ENCODE assay signal across 14 cellular contexts in genomic region chr9:127929044-127929979, GRCh38. TPM values are rescaled to one million over a fixed set of nuclear protein-coding genes. Genes with fewer than 3 reads are reported as not detected.
DNase-seq lines count a peak whose midpoint lies in the region; ATAC-seq and TF ChIP-seq lines count a peak whose summit lies in the region.
"Had no signal": no experiment of that assay in that cellular context is flagged by ENCODE, and none has a peak within 500 bp of the region (broad histone marks: within the 10 kb centered on the region; RNA-seq: fewer than 3 reads in every experiment).

No MANE protein-coding gene starts in this region.

- no peak for TF ChIP-seq POLR2A in gastroesophageal sphincter (IDR thresholded peaks at IDR 0.05)

- peaks cover 0 to 1% of the 10 kb centered on the region in 2 experiments; a peak in 1 of 3 replicates for H3K36me3 ChIP-seq in HEK293 (ENCODE audit: control insufficient read depth in 2 of 2, insufficient read depth in 1 of 2, low read length in 2 of 2)
- peaks cover 0 to 12% of the 10 kb centered on the region in 2 donors for H3K36me3 ChIP-seq in gastroesophageal sphincter
- H3K36me3 ChIP-seq: thoracic aorta had no signal

- no peaks in the 10 kb centered on the region for H3K9me3 ChIP-seq in HEK293 (ENCODE audit: control insufficient read depth, insufficient read depth, low read depth, low read length)
- H3K9me3 ChIP-seq in gastroesophageal sphincter, result no peaks in the 10 kb centered on the region
- H3K9me3 ChIP-seq: spleen, thoracic aorta had no signal

- H3K27me3 ChIP-seq in gastroesophageal sphincter, result peaks cover 60% of the 10 kb centered on the region

- peaks cover 12% of the 10 kb centered on the region for H3K36me3 Mint-ChIP-seq in T-helper 2 cell treated with Interferon-gamma antibody and Interleukin-4, amounts not matched to agents 5 μg/mL and 100 μg/mL, for 36 hours (ENCODE audit: low read depth)
- H3K36me3 Mint-ChIP-seq in activated naive CD8-positive, alpha-beta T cell treated with anti-CD3 and anti-CD28 coated beads, Interleukin-2, amount 50 U/mL, for 24 hours (ENCODE audit: low read depth), result peaks cover 3% of the 10 kb centered on the region
- no peaks in the 10 kb centered on the region for H3K36me3 Mint-ChIP-seq in natural killer cell treated with Interleukin-12 subunit alpha and Interleukin-12 subunit beta and Interleukin-15 and Interleukin-18, amount 100 ng/mL, for 72 hours

- peak overlapping the region; percentile 69 for H3K4me3 Mint-ChIP-seq in T-helper 2 cell treated with Interferon-gamma antibody and Interleukin-4, amounts not matched to agents 5 μg/mL and 100 μg/mL, for 36 hours
- H3K4me3 Mint-ChIP-seq in activated naive CD8-positive, alpha-beta T cell treated with anti-CD3 and anti-CD28 coated beads, Interleukin-2, amount 50 U/mL, for 24 hours, result peak overlapping the region; percentile 53
- H3K4me3 Mint-ChIP-seq in natural killer cell treated with Interleukin-12 subunit alpha and Interleukin-12 subunit beta and Interleukin-15 and Interleukin-18, amount 100 ng/mL, for 72 hours, result peak overlapping the region; percentile 45

- H3K27ac ChIP-seq in HEK293 (ENCODE audit: extremely low read depth, low read depth, low read length) (no peak overlapping the region), gastroesophageal sphincter (no peak overlapping the region)
- H3K27ac ChIP-seq: spleen, thoracic aorta had no signal

- peak overlapping the region; percentile 13 for H3K27ac Mint-ChIP-seq in T-helper 2 cell treated with Interferon-gamma antibody and Interleukin-4, amounts not matched to agents 5 μg/mL and 100 μg/mL, for 36 hours
- peak overlapping the region; percentile 52 for H3K27ac Mint-ChIP-seq in activated naive CD8-positive, alpha-beta T cell treated with anti-CD3 and anti-CD28 coated beads, Interleukin-2, amount 50 U/mL, for 24 hours
- no peak overlapping the region for H3K27ac Mint-ChIP-seq in natural killer cell treated with Interleukin-12 subunit alpha and Interleukin-12 subunit beta and Interleukin-15 and Interleukin-18, amount 100 ng/mL, for 72 hours

- WGBS in gastroesophageal sphincter (ENCODE audit: low coverage in 1 of 2), 2 donors, result 40 to 49% methylated on average over 1 to 5 of the region's 17 CpGs

- TF ChIP-seq CTCF in HEK293 (tag by site-specific recombination; IDR thresholded peaks at IDR 0.05), result no peak
- TF ChIP-seq CTCF in gastroesophageal sphincter (IDR thresholded peaks at IDR 0.05), result no peak

- CTCF ChIA-PET in HEK293 (lab: Yijun Ruan, JAX), result interaction anchor here (0.5 to 3.3 kb wide), 9 partner anchors 8 to 1444 kb away, joined by 3 to 24 read pairs (median 7); no protein-coding TSS in a partner anchor

- H3K4me3 ChIP-seq in HEK293 (ENCODE audit: low read depth, low read length), result no peak overlapping the region
- no peak overlapping the region for H3K4me3 ChIP-seq in gastroesophageal sphincter

- POLR2A ChIA-PET in HEK293 (lab: Yijun Ruan, JAX), result interaction anchor here (0.7 to 2.0 kb wide), 4 partner anchors 8 to 138 kb away, joined by 3 to 5 read pairs (median 4); partner anchors contain the start of genes DPM2, NAIF1 and ST6GALNAC4

- no peaks in the 10 kb centered on the region for H3K9me3 Mint-ChIP-seq in T-helper 2 cell treated with Interferon-gamma antibody and Interleukin-4, amounts not matched to agents 5 μg/mL and 100 μg/mL, for 36 hours
- no peaks in the 10 kb centered on the region for H3K9me3 Mint-ChIP-seq in activated naive CD8-positive, alpha-beta T cell treated with anti-CD3 and anti-CD28 coated beads, Interleukin-2, amount 50 U/mL, for 24 hours
- no peaks in the 10 kb centered on the region for H3K9me3 Mint-ChIP-seq in natural killer cell treated with Interleukin-12 subunit alpha and Interleukin-12 subunit beta and Interleukin-15 and Interleukin-18, amount 100 ng/mL, for 72 hours

- peaks cover 23% of the 10 kb centered on the region for H3K4me1 Mint-ChIP-seq in T-helper 2 cell treated with Interferon-gamma antibody and Interleukin-4, amounts not matched to agents 5 μg/mL and 100 μg/mL, for 36 hours (ENCODE audit: low read depth)
- peaks cover 29% of the 10 kb centered on the region for H3K4me1 Mint-ChIP-seq in activated naive CD8-positive, alpha-beta T cell treated with anti-CD3 and anti-CD28 coated beads, Interleukin-2, amount 50 U/mL, for 24 hours
- H3K4me1 Mint-ChIP-seq in natural killer cell treated with Interleukin-12 subunit alpha and Interleukin-12 subunit beta and Interleukin-15 and Interleukin-18, amount 100 ng/mL, for 72 hours (ENCODE audit: low read depth in 2 of 2), result peaks cover 17 to 19% of the 10 kb centered on the region in 2 donors

- DNase-seq in T-helper 2 cell treated with Interferon-gamma antibody and Interleukin-4, amounts not matched to agents 5 μg/mL and 100 μg/mL, for 36 hours (ENCODE audit: low spot score), result no peak
- no peak for DNase-seq in T-helper 2 cell
- DNase-seq in activated naive CD8-positive, alpha-beta T cell treated with anti-CD3 and anti-CD28 coated beads, Interleukin-2, amount 50 U/mL, for 24 hours, result no peak
- no peak for DNase-seq in natural killer cell treated with Interleukin-12 subunit alpha and Interleukin-12 subunit beta and Interleukin-15 and Interleukin-18, amount 100 ng/mL, for 72 hours (ENCODE audit: low spot score)
- no peak for DNase-seq in DMS79 treated with DMSO at 0.1 percent for 48 hours (lab: John Stamatoyannopoulos, UW)
- DNase-seq: activated CD4-positive, alpha-beta T cell treated with anti-CD3 and anti-CD28 coated beads for 48 hours; Calu3; NCI-H2171; spleen had no signal

- no peak for ATAC-seq in activated naive CD8-positive, alpha-beta T cell treated with anti-CD3 and anti-CD28 coated beads, Interleukin-2, amount 50 U/mL, for 24 hours
- no peak for ATAC-seq in natural killer cell treated with Interleukin-12 subunit alpha and Interleukin-12 subunit beta and Interleukin-15 and Interleukin-18, amount 100 ng/mL, for 72 hours
- ATAC-seq in gastroesophageal sphincter (no peak), GM21737 (IDR thresholded peaks at IDR 0.05; ENCODE audit: unreplicated experiment) (no peak)
- ATAC-seq: esophagus mucosa had no signal

- H3K4me1 ChIP-seq in HEK293 (ENCODE audit: control insufficient read depth, insufficient read depth, low read length) (0 out of 2 replicates have a peak, but pooled peaks cover 5% of the 10 kb centered on the region), gastroesophageal sphincter (peaks cover 0 to 43% (median 26%) of the 10 kb centered on the region in 3 donors)

- H3K27me3 Mint-ChIP-seq in T-helper 2 cell treated with Interferon-gamma antibody and Interleukin-4, amounts not matched to agents 5 μg/mL and 100 μg/mL, for 36 hours (ENCODE audit: low read depth), result peaks cover 27% of the 10 kb centered on the region
- peaks cover 17% of the 10 kb centered on the region for H3K27me3 Mint-ChIP-seq in activated naive CD8-positive, alpha-beta T cell treated with anti-CD3 and anti-CD28 coated beads, Interleukin-2, amount 50 U/mL, for 24 hours
- peaks cover 15% of the 10 kb centered on the region in 2 donors for H3K27me3 Mint-ChIP-seq in natural killer cell treated with Interleukin-12 subunit alpha and Interleukin-12 subunit beta and Interleukin-15 and Interleukin-18, amount 100 ng/mL, for 72 hours

- no peak for TF ChIP-seq EP300 in gastroesophageal sphincter (IDR thresholded peaks at IDR 0.05)

TF ChIP-seq in HEK293, 187 proteins besides CTCF, POLR2A, EP300 and RAD21 (continues in another document):
- TF ChIP-seq ZFHX2 (tag by site-specific recombination; conservative IDR thresholded peaks at IDR 0.05), result peak; percentile 31; the same call in 1 of the 2 replicates
- peak; percentile 51; the same call in 1 of the 2 replicates for TF ChIP-seq ZNF768 (tag by site-specific recombination; IDR thresholded peaks at IDR 0.05)
- TF ChIP-seq ZNF747 (tag by site-specific recombination; IDR thresholded peaks at IDR 0.05), result no peak
- no peak for TF ChIP-seq ZNF140 (tag by site-specific recombination; IDR thresholded peaks at IDR 0.05)
- peak; percentile 30; the same call in 1 of the 2 replicates for TF ChIP-seq ZNF335 (tag by site-specific recombination; conservative IDR thresholded peaks at IDR 0.05)
- TF ChIP-seq, protein P1, sequence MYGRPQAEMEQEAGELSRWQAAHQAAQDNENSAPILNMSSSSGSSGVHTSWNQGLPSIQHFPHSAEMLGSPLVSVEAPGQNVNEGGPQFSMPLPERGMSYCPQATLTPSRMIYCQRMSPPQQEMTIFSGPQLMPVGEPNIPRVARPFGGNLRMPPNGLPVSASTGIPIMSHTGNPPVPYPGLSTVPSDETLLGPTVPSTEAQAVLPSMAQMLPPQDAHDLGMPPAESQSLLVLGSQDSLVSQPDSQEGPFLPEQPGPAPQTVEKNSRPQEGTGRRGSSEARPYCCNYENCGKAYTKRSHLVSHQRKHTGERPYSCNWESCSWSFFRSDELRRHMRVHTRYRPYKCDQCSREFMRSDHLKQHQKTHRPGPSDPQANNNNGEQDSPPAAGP (tag by site-specific recombination; IDR thresholded peaks at IDR 0.05), result peak; percentile 19; the same call in 1 of the 2 replicates
- TF ChIP-seq, protein P2, sequence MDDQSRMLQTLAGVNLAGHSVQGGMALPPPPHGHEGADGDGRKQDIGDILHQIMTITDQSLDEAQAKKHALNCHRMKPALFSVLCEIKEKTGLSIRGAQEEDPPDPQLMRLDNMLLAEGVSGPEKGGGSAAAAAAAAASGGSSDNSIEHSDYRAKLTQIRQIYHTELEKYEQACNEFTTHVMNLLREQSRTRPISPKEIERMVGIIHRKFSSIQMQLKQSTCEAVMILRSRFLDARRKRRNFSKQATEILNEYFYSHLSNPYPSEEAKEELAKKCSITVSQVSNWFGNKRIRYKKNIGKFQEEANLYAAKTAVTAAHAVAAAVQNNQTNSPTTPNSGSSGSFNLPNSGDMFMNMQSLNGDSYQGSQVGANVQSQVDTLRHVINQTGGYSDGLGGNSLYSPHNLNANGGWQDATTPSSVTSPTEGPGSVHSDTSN (CRISPR knock-in tag; IDR thresholded peaks at IDR 0.05), result 0 out of 2 replicates have a peak, but pooled peaks have one; percentile 0

RNA-seq across cellular contexts. Expression of gene PIP5KL1, which starts 1.3 kb away (rescaled TPM):
- 1 to 10 TPM; 2.7 to 3.7 TPM for total RNA-seq in natural killer cell treated with Interleukin-12 subunit alpha and Interleukin-12 subunit beta and Interleukin-15 and Interleukin-18, amount 100 ng/mL, for 72 hours
- total RNA-seq in gastroesophageal sphincter, result 1 to 10 TPM in 2 of 4 donors, under 1 TPM in 1, not detected in 1; 0.66 to 3.4 (median 3.1) TPM

RNA-seq across cellular contexts. Expression of gene DPM2, which starts 8.3 kb away (rescaled TPM):
- 10 to 100 TPM; 47.9 to 74.4 TPM for total RNA-seq in natural killer cell treated with Interleukin-12 subunit alpha and Interleukin-12 subunit beta and Interleukin-15 and Interleukin-18, amount 100 ng/mL, for 72 hours
- 10 to 100 TPM in 2 of 4 donors, 1 to 10 TPM in 2; 8.9 to 15.0 (median 11.2) TPM for total RNA-seq in gastroesophageal sphincter

RNA-seq across cellular contexts. Expression of gene ST6GALNAC4, which starts 12.5 kb away (rescaled TPM):
- 10 to 100 TPM; 17.5 to 44.5 TPM for total RNA-seq in natural killer cell treated with Interleukin-12 subunit alpha and Interleukin-12 subunit beta and Interleukin-15 and Interleukin-18, amount 100 ng/mL, for 72 hours
- total RNA-seq in gastroesophageal sphincter, result 10 to 100 TPM; 25.2 to 49.7 (median 31.7) TPM

RNA-seq across cellular contexts. Expression of gene ST6GALNAC6, which starts 29.9 kb away (rescaled TPM):
- 10 to 100 TPM; 53.4 to 67.2 TPM for total RNA-seq in natural killer cell treated with Interleukin-12 subunit alpha and Interleukin-12 subunit beta and Interleukin-15 and Interleukin-18, amount 100 ng/mL, for 72 hours
- total RNA-seq in gastroesophageal sphincter, result 100 to 1,000 TPM; 112 to 146 (median 132) TPM

RNA-seq across cellular contexts. Expression of gene EEIG1, which starts 51.5 kb away (rescaled TPM):
- total RNA-seq in natural killer cell treated with Interleukin-12 subunit alpha and Interleukin-12 subunit beta and Interleukin-15 and Interleukin-18, amount 100 ng/mL, for 72 hours, result 10 to 100 TPM in 1 of 2 donors, 1 to 10 TPM in 1; 8.2 to 16.4 TPM
- total RNA-seq in gastroesophageal sphincter, result 10 to 100 TPM in 3 of 4 donors, 1 to 10 TPM in 1; 7.0 to 22.0 (median 16.3) TPM

Comparison
In these comparisons a context has a peak if more than half of its experiments do, and no peak if none do; other contexts are left out.
1. H3K27ac Mint-ChIP-seq: peak in T-helper 2 cell treated with Interferon-gamma antibody and Interleukin-4, amounts not matched to agents 5 μg/mL and 100 μg/mL, for 36 hours (single experiment) and activated naive CD8-positive, alpha-beta T cell treated with anti-CD3 and anti-CD28 coated beads, Interleukin-2, amount 50 U/mL, for 24 hours (single experiment); none in natural killer cell treated with Interleukin-12 subunit alpha and Interleukin-12 subunit beta and Interleukin-15 and Interleukin-18, amount 100 ng/mL, for 72 hours (0 of 2).
2. Peak in every context shown above with its lines, with median percentiles within 50 percentile points of each other: H3K4me3 Mint-ChIP-seq.